In genomic region chr1:225652726-225653462, GRCh38 we compare ENCODE assay signal across 8 cellular contexts. TPM values are rescaled to one million over a fixed set of nuclear protein-coding genes. Genes with fewer than 3 reads are reported as not detected.
DNase-seq lines count a peak whose midpoint lies in the region; ATAC-seq and TF ChIP-seq lines count a peak whose summit lies in the region.

TSS of gene ENAH (minus strand) at chr1:225653123. CDS start at chr1:225652690, 433 bp downstream.

- H2AFZ ChIP-seq in ACC112 (ENCODE audit: low read length, unreplicated experiment) (peak within 1 kb of the TSS; percentile 44), PC-9 (peak within 1 kb of the TSS; percentile 90)

- H3K4me3 ChIP-seq in ACC112 (ENCODE audit: low read depth, low read length), result peak within 1 kb of the TSS; percentile 98
- peak within 1 kb of the TSS; percentile 100 for H3K4me3 ChIP-seq in HUES64 (ENCODE audit: low read length)
- H3K4me3 ChIP-seq in PC-9, result peak within 1 kb of the TSS; percentile 92
- H3K4me3 ChIP-seq in tibial nerve, result peak within 1 kb of the TSS; percentile 71 to 95 (median 83)

- H3K9me3 ChIP-seq in HUES64 (ENCODE audit: insufficient read depth, low read depth, low read length), result no peaks in the 10 kb centered on the region
- no peaks in the 10 kb centered on the region for H3K9me3 ChIP-seq in PC-9 (ENCODE audit: insufficient read depth, low read depth)
- H3K9me3 ChIP-seq in tibial nerve, result no peaks in the 10 kb centered on the region

- TF ChIP-seq EP300 in tibial nerve (IDR thresholded peaks at IDR 0.05), result no peak

- H3K36me3 Mint-ChIP-seq in activated naive CD4-positive, alpha-beta T cell treated with anti-CD3 and anti-CD28 coated beads, Interleukin-2, amount 50 U/mL, for 24 hours, result no peaks in the 10 kb centered on the region
- H3K36me3 Mint-ChIP-seq in neural crest cell (ENCODE audit: low read depth), result peaks cover 2% of the 10 kb centered on the region

- CTCF ChIA-PET in PC-9 (lab: Charles Lee), result interaction anchor here (0.6 kb wide), 1 partner anchor 755 kb away, joined by 4 read pairs; no protein-coding TSS in a partner anchor

- intact Hi-C loops in PC-9 (cut with micrococcal nuclease; ENCODE audit: unreplicated experiment), result loop anchor here (2.0 to 5.0 kb wide), 3 partner anchors 41 to 166 kb away; no protein-coding TSS in a partner anchor

- TF ChIP-seq CTCF in PC-9 (conservative IDR thresholded peaks at IDR 0.05) (no peak), neural crest cell (conservative IDR thresholded peaks at IDR 0.05) (no peak), tibial nerve (IDR thresholded peaks at IDR 0.05) (no peak)

- peak within 1 kb of the TSS; percentile 88 for H3K27ac ChIP-seq in ACC112 (ENCODE audit: low read depth, low read length)
- peak within 1 kb of the TSS; percentile 97 for H3K27ac ChIP-seq in HUES64 (ENCODE audit: low read depth, low read length)
- H3K27ac ChIP-seq in PC-9, result peak within 1 kb of the TSS; percentile 89
- peak within 1 kb of the TSS; percentile 94 to 98 (median 96) for H3K27ac ChIP-seq in tibial nerve

- WGBS in HUES64, result under 1% methylated on average over 63 of the region's 90 CpGs
- 0 to 1% methylated on average over 20 to 29 of the region's 90 CpGs for WGBS in tibial nerve, 2 donors

- TF ChIP-seq POLR2A in tibial nerve (IDR thresholded peaks at IDR 0.05), result peak; percentile 36 to 80

- H3K4me2 ChIP-seq in PC-9, result peak within 1 kb of the TSS; percentile 89

- POLR2A ChIA-PET in PC-9 (lab: Charles Lee; ENCODE audit: unreplicated experiment), result interaction anchor here (0.6 to 0.8 kb wide), 6 partner anchors 38 to 458 kb away, joined by 3 to 7 read pairs (median 6); no protein-coding TSS in a partner anchor

- H3K4me1 Mint-ChIP-seq in activated naive CD4-positive, alpha-beta T cell treated with anti-CD3 and anti-CD28 coated beads, Interleukin-2, amount 50 U/mL, for 24 hours, result peaks cover 15% of the 10 kb centered on the region
- H3K4me1 Mint-ChIP-seq in neural crest cell, result peaks cover 64% of the 10 kb centered on the region

- H3K27me3 ChIP-seq in ACC112 (ENCODE audit: insufficient read depth, low read length) (no peaks in the 10 kb centered on the region), HUES64 (ENCODE audit: insufficient read depth, low read length) (no peaks in the 10 kb centered on the region), PC-9 (ENCODE audit: insufficient read depth, low read depth) (no peaks in the 10 kb centered on the region), tibial nerve (no peaks in the 10 kb centered on the region)

- H4K20me1 ChIP-seq in PC-9 (ENCODE audit: insufficient read depth), result peaks cover 9% of the 10 kb centered on the region; the same call in 1 of the 2 replicates

- peak within 1 kb of the TSS; percentile 98 for H3K9ac ChIP-seq in HUES64 (ENCODE audit: low read depth, low read length)

- peak within 1 kb of the TSS; percentile 90 for H3K4me3 Mint-ChIP-seq in activated naive CD4-positive, alpha-beta T cell treated with anti-CD3 and anti-CD28 coated beads, Interleukin-2, amount 50 U/mL, for 24 hours
- peak within 1 kb of the TSS; percentile 94 for H3K4me3 Mint-ChIP-seq in neural crest cell

- peak; percentile 60 for ATAC-seq in GM18868 (IDR thresholded peaks at IDR 0.05; ENCODE audit: unreplicated experiment)

- peak within 1 kb of the TSS; percentile 35 for H3K27ac Mint-ChIP-seq in activated naive CD4-positive, alpha-beta T cell treated with anti-CD3 and anti-CD28 coated beads, Interleukin-2, amount 50 U/mL, for 24 hours
- peak within 1 kb of the TSS; percentile 97 for H3K27ac Mint-ChIP-seq in neural crest cell (ENCODE audit: unreplicated experiment)

- H3F3A ChIP-seq in PC-9 (ENCODE audit: insufficient read depth, low read depth), result peaks cover 44% of the 10 kb centered on the region

- H3K9me2 ChIP-seq in PC-9 (ENCODE audit: insufficient read depth), result no peaks in the 10 kb centered on the region

- peaks cover 25% of the 10 kb centered on the region for H3K27me3 Mint-ChIP-seq in activated naive CD4-positive, alpha-beta T cell treated with anti-CD3 and anti-CD28 coated beads, Interleukin-2, amount 50 U/mL, for 24 hours
- H3K27me3 Mint-ChIP-seq in neural crest cell (ENCODE audit: low read depth), result no peaks in the 10 kb centered on the region

- H3K79me2 ChIP-seq in ACC112 (ENCODE audit: control insufficient read depth, insufficient read depth, low read length, unreplicated experiment) (peaks cover 52% of the 10 kb centered on the region), PC-9 (ENCODE audit: low read depth) (peaks cover 48% of the 10 kb centered on the region)

- DNase-seq in PC-9, result peak; percentile 48 to 90
- peak; percentile 60 for DNase-seq in germinal center (ENCODE audit: low spot score)
- DNase-seq in neural crest cell (ENCODE audit: low read depth, low spot score), result peak; percentile 71
- peak; percentile 65 to 66 for DNase-seq in tibial nerve (ENCODE audit: low spot score in 2 of 2)

- H3K9me3 Mint-ChIP-seq in activated naive CD4-positive, alpha-beta T cell treated with anti-CD3 and anti-CD28 coated beads, Interleukin-2, amount 50 U/mL, for 24 hours, result no peaks in the 10 kb centered on the region
- H3K9me3 Mint-ChIP-seq in neural crest cell, result no peaks in the 10 kb centered on the region

- peaks cover 45% of the 10 kb centered on the region for H3K4me1 ChIP-seq in ACC112 (ENCODE audit: control insufficient read depth, insufficient read depth, low read length, unreplicated experiment)
- H3K4me1 ChIP-seq in HUES64 (ENCODE audit: insufficient read depth, low read length), result peaks cover 33% of the 10 kb centered on the region
- H3K4me1 ChIP-seq in PC-9 (replicated peaks; ENCODE audit: insufficient read depth), result peaks cover 65% of the 10 kb centered on the region
- peaks cover 0 to 48% (median 12%) of the 10 kb centered on the region in 4 donors for H3K4me1 ChIP-seq in tibial nerve

- BruUV-seq in PC-9 (replicated peaks; lab: Mats Ljungman, UMichigan), result no TSS peak

- H3K36me3 ChIP-seq in ACC112 (ENCODE audit: insufficient read depth, low read length) (no peaks in the 10 kb centered on the region), HUES64 (ENCODE audit: insufficient read depth, low read length) (0 out of 2 replicates have a peak, but pooled peaks cover 3% of the 10 kb centered on the region), PC-9 (ENCODE audit: low read depth) (no peaks in the 10 kb centered on the region), tibial nerve (no peaks in the 10 kb centered on the region)

RNA-seq across cellular contexts. Expression of gene ENAH, which starts in this region (rescaled TPM):
- polyA plus RNA-seq in HUES64 (2013, experiment 1 of 2), result 146 TPM
- 161 TPM for polyA plus RNA-seq in HUES64 (2013, experiment 2 of 2)
- total RNA-seq in PC-9 (2021) (118 and 167 TPM in 2 replicates), neural crest cell (179 and 181 TPM in 2 replicates), tibial nerve (10 to 100 TPM; 31.4 to 56.3 (median 45.3) TPM)

Comparison
In these comparisons a context has a peak if more than half of its experiments do, and no peak if none do; other contexts are left out.
1. Peak in every context shown above with its lines: DNase-seq, ATAC-seq, H3K4me3 ChIP-seq and H3K27ac ChIP-seq.